1 cellular context compared by ENCODE assay signal in the genomic region with DNA sequence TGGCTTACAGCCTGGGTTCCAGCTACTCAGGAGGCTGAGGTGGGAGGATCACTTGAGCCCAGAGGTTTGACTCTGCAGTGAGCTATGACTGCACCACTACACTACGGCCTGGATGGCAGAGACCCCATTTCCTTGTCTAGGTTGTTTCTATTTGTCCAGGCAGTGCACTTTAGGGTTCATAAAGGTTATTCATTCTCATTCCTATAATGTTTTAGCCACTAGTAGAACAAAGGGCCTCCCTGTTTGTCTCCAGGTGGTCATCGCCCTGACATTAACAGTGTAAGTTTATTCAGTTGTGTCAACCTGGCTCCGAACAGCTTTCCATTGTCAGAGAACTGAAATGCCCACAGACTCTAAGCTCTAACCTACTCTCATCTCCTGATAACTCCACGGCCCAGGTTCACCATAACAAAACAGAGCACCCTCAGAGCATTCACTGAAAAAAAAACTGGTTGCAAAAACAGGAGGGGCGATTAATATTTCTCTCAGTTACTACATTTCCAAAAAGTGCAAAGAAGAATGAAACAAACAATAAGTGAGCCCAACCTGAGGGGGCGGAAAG.
TF ChIP-seq lines count a peak whose summit lies in the region.

No MANE protein-coding gene starts in this region.

TF ChIP-seq in HepG2, 621 proteins besides CTCF, POLR2A, EP300 and RAD21 (continued from another document and continues in another):
- TF ChIP-seq ZNF318 (CRISPR knock-in tag; IDR thresholded peaks at IDR 0.05) (no peak), DR1 (CRISPR knock-in tag; IDR thresholded peaks at IDR 0.05) (no peak), MED13 (CRISPR knock-in tag; IDR thresholded peaks at IDR 0.05) (no peak), FUBP1 (CRISPR knock-in tag; IDR thresholded peaks at IDR 0.05; ENCODE audit: borderline replicate concordance) (no peak; the same call in 1 of the 2 replicates), BCL3 (CRISPR knock-in tag; IDR thresholded peaks at IDR 0.05) (no peak), ZNF446 (CRISPR knock-in tag; IDR thresholded peaks at IDR 0.05) (no peak), REL (CRISPR knock-in tag; conservative IDR thresholded peaks at IDR 0.05) (no peak), XRCC5 (optimal IDR thresholded peaks at IDR 0.05; ENCODE audit: low read length) (peak; percentile 12), TOPORS (CRISPR knock-in tag; IDR thresholded peaks at IDR 0.05) (no peak), ZBTB25 (CRISPR knock-in tag; IDR thresholded peaks at IDR 0.05) (no peak), ZNF180 (CRISPR knock-in tag; IDR thresholded peaks at IDR 0.05; ENCODE audit: borderline replicate concordance, low read depth) (no peak), MEIS2 (CRISPR knock-in tag; IDR thresholded peaks at IDR 0.05) (no peak), TCF7 (IDR thresholded peaks at IDR 0.05; ENCODE audit: low read depth) (peak; percentile 72), ZNF558 (CRISPR knock-in tag; IDR thresholded peaks at IDR 0.05; ENCODE audit: borderline replicate concordance) (no peak), MXD4 (CRISPR knock-in tag; IDR thresholded peaks at IDR 0.05) (no peak), ZFYVE20 (CRISPR knock-in tag; IDR thresholded peaks at IDR 0.05; ENCODE audit: borderline replicate concordance, low read depth) (no peak), ZSCAN21 (CRISPR knock-in tag; IDR thresholded peaks at IDR 0.05; ENCODE audit: borderline replicate concordance) (no peak), MIER3 (CRISPR knock-in tag; IDR thresholded peaks at IDR 0.05; ENCODE audit: borderline replicate concordance) (peak; percentile 35; the same call in 1 of the 2 replicates), POGK (CRISPR knock-in tag; conservative IDR thresholded peaks at IDR 0.05) (no peak), PHF5A (CRISPR knock-in tag; IDR thresholded peaks at IDR 0.05; ENCODE audit: low read depth, unreplicated experiment) (no peak), BRCA1 (CRISPR knock-in tag; IDR thresholded peaks at IDR 0.05) (no peak), RELA (CRISPR knock-in tag; IDR thresholded peaks at IDR 0.05) (no peak), TEAD2 (CRISPR knock-in tag; IDR thresholded peaks at IDR 0.05) (no peak), ZNF33A (CRISPR knock-in tag; IDR thresholded peaks at IDR 0.05; ENCODE audit: borderline replicate concordance) (no peak), ZNF350 (CRISPR knock-in tag; IDR thresholded peaks at IDR 0.05; ENCODE audit: borderline replicate concordance, low read depth) (no peak), ZMAT3 (CRISPR knock-in tag; conservative IDR thresholded peaks at IDR 0.05) (no peak), RNF2 (conservative IDR thresholded peaks at IDR 0.05; ENCODE audit: low read depth) (no peak), GTF2F1 (IDR thresholded peaks at IDR 0.05; ENCODE audit: low read length) (no peak), IRX3 (CRISPR knock-in tag; IDR thresholded peaks at IDR 0.05; ENCODE audit: borderline replicate concordance, low read depth) (no peak)
- TF ChIP-seq, protein P1, sequence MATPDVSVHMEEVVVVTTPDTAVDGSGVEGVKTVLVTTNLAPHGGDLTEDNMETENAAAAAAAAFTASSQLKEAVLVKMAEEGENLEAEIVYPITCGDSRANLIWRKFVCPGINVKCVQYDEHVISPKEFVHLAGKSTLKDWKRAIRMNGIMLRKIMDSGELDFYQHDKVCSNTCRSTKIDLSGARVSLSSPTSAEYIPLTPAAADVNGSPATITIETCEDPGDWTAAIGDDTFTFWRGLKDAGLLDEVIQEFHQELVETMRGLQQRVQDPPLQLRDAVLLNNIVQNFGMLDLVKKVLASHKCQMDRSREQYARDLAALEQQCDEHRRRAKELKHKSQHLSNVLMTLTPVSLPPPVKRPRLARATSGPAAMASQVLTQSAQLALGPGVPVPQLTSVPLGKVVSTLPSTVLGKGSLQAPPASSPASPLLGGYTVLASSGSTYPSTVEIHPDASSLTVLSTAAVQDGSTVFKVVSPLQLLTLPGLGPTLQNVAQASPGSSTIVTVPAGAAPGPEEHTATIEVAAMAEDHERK (CRISPR knock-in tag; IDR thresholded peaks at IDR 0.05; ENCODE audit: low read depth) = no peak
- TF ChIP-seq, protein P2, sequence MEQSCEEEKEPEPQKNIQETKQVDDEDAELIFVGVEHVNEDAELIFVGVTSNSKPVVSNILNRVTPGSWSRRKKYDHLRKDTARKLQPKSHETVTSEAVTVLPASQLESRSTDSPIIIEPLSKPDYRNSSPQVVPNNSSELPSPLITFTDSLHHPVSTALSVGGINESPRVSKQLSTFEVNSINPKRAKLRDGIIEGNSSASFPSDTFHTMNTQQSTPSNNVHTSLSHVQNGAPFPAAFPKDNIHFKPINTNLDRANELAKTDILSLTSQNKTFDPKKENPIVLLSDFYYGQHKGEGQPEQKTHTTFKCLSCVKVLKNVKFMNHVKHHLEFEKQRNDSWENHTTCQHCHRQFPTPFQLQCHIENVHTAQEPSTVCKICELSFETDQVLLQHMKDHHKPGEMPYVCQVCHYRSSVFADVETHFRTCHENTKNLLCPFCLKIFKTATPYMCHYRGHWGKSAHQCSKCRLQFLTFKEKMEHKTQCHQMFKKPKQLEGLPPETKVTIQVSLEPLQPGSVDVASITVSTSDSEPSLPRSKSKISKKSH (CRISPR knock-in tag; IDR thresholded peaks at IDR 0.05; ENCODE audit: borderline replicate concordance) = no peak
- TF ChIP-seq, protein P3, sequence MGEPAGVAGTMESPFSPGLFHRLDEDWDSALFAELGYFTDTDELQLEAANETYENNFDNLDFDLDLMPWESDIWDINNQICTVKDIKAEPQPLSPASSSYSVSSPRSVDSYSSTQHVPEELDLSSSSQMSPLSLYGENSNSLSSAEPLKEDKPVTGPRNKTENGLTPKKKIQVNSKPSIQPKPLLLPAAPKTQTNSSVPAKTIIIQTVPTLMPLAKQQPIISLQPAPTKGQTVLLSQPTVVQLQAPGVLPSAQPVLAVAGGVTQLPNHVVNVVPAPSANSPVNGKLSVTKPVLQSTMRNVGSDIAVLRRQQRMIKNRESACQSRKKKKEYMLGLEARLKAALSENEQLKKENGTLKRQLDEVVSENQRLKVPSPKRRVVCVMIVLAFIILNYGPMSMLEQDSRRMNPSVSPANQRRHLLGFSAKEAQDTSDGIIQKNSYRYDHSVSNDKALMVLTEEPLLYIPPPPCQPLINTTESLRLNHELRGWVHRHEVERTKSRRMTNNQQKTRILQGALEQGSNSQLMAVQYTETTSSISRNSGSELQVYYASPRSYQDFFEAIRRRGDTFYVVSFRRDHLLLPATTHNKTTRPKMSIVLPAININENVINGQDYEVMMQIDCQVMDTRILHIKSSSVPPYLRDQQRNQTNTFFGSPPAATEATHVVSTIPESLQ (CRISPR knock-in tag; conservative IDR thresholded peaks at IDR 0.05) = no peak
- TF ChIP-seq, protein P4, sequence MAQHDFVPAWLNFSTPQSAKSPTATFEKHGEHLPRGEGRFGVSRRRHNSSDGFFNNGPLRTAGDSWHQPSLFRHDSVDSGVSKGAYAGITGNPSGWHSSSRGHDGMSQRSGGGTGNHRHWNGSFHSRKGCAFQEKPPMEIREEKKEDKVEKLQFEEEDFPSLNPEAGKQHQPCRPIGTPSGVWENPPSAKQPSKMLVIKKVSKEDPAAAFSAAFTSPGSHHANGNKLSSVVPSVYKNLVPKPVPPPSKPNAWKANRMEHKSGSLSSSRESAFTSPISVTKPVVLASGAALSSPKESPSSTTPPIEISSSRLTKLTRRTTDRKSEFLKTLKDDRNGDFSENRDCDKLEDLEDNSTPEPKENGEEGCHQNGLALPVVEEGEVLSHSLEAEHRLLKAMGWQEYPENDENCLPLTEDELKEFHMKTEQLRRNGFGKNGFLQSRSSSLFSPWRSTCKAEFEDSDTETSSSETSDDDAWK (CRISPR knock-in tag; IDR thresholded peaks at IDR 0.05) = no peak
